15 cellular contexts compared by ENCODE assay signal in the genomic region with DNA sequence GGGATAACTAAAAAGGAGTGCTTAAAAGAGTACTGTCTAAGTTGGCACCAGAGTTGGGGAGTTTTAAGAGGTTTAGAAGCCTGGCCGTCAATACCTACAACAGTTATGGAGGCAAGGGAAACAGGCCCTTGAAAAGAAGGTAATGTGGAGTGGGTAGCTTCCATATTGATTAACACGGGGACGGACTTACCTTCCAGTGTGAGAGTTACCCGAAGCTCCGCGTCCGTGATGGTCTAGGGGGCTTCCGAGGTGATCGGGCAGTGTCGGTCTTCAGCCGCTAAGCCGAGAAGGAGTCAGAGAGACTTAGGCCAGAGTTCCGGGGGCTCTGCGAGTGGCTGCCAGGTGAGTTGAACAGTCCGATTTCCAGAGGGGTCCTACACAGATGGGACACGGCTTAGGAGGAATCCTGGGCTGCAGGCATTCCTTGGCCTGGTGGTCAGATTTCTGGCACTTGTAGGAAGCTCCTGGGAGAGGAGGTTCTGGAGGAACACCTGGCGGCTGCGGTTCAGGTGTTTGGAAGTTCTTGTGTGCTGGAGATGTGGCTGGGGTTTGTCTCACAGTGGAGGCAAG. TPM values are rescaled to one million over a fixed set of nuclear protein-coding genes. Genes with fewer than 3 reads are reported as not detected.
"Had no signal": no experiment of that assay in that cellular context is flagged by ENCODE, and none has a peak within 500 bp of the region (broad histone marks: within the 10 kb centered on the region; RNA-seq: fewer than 3 reads in every experiment).

No MANE protein-coding gene starts in this region.

RNA-seq across cellular contexts. Expression of gene SCGB3A2, which starts 6.4 kb away (rescaled TPM):
- total RNA-seq: activated B cell treated with CpG ODN at 0.5 μM for 24 hours; activated CD8-positive, alpha-beta T cell treated with anti-CD3 and anti-CD28 coated beads for 36 hours; activated T-helper 17 cell treated with anti-CD3 and anti-CD28 coated beads, Interleukin-2, amount 50 U/mL, for 72 hours; bronchial epithelial cell; cardiac septum; cerebellum; esophagus muscularis mucosa; foreskin keratinocyte; gastrocnemius medialis; T-helper 2 cell treated with Interferon-gamma antibody and Interleukin-4, amounts not matched to agents 100 ng/mL and 5 ng/mL, for 36 hours had no signal
- polyA plus RNA-seq: adipose tissue, foreskin keratinocyte had no signal

RNA-seq across cellular contexts. Expression of gene C5orf46, which starts 34.3 kb away (rescaled TPM):
- total RNA-seq: activated B cell treated with CpG ODN at 0.5 μM for 24 hours; activated CD8-positive, alpha-beta T cell treated with anti-CD3 and anti-CD28 coated beads for 36 hours; activated T-cell treated with anti-CD3 and anti-CD28 coated beads, Interleukin-2, amount 50 U/mL, for 4 hours; activated T-helper 17 cell treated with anti-CD3 and anti-CD28 coated beads, Interleukin-2, amount 50 U/mL, for 72 hours; bronchial epithelial cell; cerebellum; dorsolateral prefrontal cortex; esophagus muscularis mucosa; foreskin keratinocyte; gastrocnemius medialis; T-cell; T-helper 2 cell treated with Interferon-gamma antibody and Interleukin-4, amounts not matched to agents 100 ng/mL and 5 ng/mL, for 36 hours had no signal

RNA-seq across cellular contexts. Expression of gene SPINK1, which starts 40.6 kb away (rescaled TPM):
- total RNA-seq: activated B cell treated with CpG ODN at 0.5 μM for 24 hours; activated CD8-positive, alpha-beta T cell treated with anti-CD3 and anti-CD28 coated beads for 36 hours; activated T-helper 17 cell treated with anti-CD3 and anti-CD28 coated beads, Interleukin-2, amount 50 U/mL, for 72 hours; astrocyte; cerebellum; dorsolateral prefrontal cortex; esophagus muscularis mucosa; foreskin keratinocyte; gastrocnemius medialis; T-helper 2 cell treated with Interferon-gamma antibody and Interleukin-4, amounts not matched to agents 100 ng/mL and 5 ng/mL, for 36 hours had no signal
